1 cellular context compared by ENCODE assay signal in the genomic region with DNA sequence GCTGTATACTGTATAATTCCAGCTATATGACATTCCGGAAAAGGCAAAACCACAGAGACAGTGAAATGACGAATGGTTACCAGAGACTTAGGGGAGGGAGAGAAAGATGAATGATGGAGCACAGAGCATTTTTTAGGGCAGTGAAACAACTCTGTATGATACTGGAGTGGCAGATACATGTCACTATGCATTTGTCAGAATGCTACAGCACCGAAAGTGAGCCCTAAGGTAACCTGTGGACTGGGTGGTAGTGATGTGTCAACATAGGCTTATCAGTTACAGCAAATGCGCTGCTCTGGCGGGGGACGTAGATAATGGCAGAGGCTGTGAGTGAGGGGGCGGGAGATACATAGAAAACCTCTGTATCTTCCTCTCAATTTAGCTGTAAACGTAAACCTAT.
A peak's percentile ranks its signal among the peaks of the same experiment; 100 is the strongest.
TF ChIP-seq lines count a peak whose summit lies in the region.

No MANE protein-coding gene starts in this region.

TF ChIP-seq in K562, 482 proteins besides CTCF, POLR2A, EP300 and RAD21 (continued from another document and continues in another):
- no peak for TF ChIP-seq ZNF274 (IDR thresholded peaks at IDR 0.05; ENCODE audit: borderline replicate concordance, low read depth, low read length)
- peak; percentile 58 for TF ChIP-seq HDAC3 (IDR thresholded peaks at IDR 0.05; ENCODE audit: borderline replicate concordance, partially characterized antibody)
- no peak for TF ChIP-seq PTRF (tag; IDR thresholded peaks at IDR 0.05)
- TF ChIP-seq, protein P1, sequence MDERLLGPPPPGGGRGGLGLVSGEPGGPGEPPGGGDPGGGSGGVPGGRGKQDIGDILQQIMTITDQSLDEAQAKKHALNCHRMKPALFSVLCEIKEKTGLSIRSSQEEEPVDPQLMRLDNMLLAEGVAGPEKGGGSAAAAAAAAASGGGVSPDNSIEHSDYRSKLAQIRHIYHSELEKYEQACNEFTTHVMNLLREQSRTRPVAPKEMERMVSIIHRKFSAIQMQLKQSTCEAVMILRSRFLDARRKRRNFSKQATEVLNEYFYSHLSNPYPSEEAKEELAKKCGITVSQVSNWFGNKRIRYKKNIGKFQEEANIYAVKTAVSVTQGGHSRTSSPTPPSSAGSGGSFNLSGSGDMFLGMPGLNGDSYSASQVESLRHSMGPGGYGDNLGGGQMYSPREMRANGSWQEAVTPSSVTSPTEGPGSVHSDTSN (CRISPR knock-in tag; IDR thresholded peaks at IDR 0.05; ENCODE audit: low read depth): no peak
- TF ChIP-seq, protein P1 (tag; conservative IDR thresholded peaks at IDR 0.05; ENCODE audit: low read depth): peak; percentile 86
- no peak for TF ChIP-seq ZBTB1 (CRISPR knock-in tag; IDR thresholded peaks at IDR 0.05; ENCODE audit: borderline replicate concordance, low read depth)
- no peak for TF ChIP-seq HDAC6 (IDR thresholded peaks at IDR 0.05; ENCODE audit: low read depth, low read length)
- TF ChIP-seq, protein P2, sequence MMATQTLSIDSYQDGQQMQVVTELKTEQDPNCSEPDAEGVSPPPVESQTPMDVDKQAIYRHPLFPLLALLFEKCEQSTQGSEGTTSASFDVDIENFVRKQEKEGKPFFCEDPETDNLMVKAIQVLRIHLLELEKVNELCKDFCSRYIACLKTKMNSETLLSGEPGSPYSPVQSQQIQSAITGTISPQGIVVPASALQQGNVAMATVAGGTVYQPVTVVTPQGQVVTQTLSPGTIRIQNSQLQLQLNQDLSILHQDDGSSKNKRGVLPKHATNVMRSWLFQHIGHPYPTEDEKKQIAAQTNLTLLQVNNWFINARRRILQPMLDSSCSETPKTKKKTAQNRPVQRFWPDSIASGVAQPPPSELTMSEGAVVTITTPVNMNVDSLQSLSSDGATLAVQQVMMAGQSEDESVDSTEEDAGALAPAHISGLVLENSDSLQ (IDR thresholded peaks at IDR 0.05): peak; percentile 93
- TF ChIP-seq ZNF174 (CRISPR knock-in tag; IDR thresholded peaks at IDR 0.05): no peak
- TF ChIP-seq, protein P3, sequence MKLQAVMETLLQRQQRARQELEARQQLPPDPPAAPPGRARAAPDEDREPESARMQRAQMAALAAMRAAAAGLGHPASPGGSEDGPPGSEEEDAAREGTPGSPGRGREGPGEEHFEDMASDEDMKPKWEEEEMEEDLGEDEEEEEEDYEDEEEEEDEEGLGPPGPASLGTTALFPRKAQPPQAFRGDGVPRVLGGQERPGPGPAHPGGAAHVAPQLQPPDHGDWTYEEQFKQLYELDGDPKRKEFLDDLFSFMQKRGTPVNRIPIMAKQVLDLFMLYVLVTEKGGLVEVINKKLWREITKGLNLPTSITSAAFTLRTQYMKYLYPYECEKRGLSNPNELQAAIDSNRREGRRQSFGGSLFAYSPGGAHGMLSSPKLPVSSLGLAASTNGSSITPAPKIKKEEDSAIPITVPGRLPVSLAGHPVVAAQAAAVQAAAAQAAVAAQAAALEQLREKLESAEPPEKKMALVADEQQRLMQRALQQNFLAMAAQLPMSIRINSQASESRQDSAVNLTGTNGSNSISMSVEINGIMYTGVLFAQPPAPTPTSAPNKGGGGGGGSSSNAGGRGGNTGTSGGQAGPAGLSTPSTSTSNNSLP (IDR thresholded peaks at IDR 0.05; ENCODE audit: borderline replicate concordance, low read depth, low read length): peak; percentile 90; the same call in 1 of the 2 replicates
- TF ChIP-seq GTF2A2 (tag; IDR thresholded peaks at IDR 0.05): no peak
- no peak for TF ChIP-seq CHD2 (IDR thresholded peaks at IDR 0.05; ENCODE audit: low read depth, low read length)
- TF ChIP-seq FOXJ2 (tag; IDR thresholded peaks at IDR 0.05): no peak
- TF ChIP-seq, protein P4, sequence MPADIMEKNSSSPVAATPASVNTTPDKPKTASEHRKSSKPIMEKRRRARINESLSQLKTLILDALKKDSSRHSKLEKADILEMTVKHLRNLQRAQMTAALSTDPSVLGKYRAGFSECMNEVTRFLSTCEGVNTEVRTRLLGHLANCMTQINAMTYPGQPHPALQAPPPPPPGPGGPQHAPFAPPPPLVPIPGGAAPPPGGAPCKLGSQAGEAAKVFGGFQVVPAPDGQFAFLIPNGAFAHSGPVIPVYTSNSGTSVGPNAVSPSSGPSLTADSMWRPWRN (IDR thresholded peaks at IDR 0.05; ENCODE audit: low read depth): no peak
- no peak for TF ChIP-seq ARID4B (CRISPR knock-in tag; IDR thresholded peaks at IDR 0.05)
- no peak for TF ChIP-seq NFIX (CRISPR knock-in tag; IDR thresholded peaks at IDR 0.05; ENCODE audit: low read depth)
- peak; percentile 75 for TF ChIP-seq NUFIP1 (IDR thresholded peaks at IDR 0.05; ENCODE audit: partially characterized antibody)
- no peak for TF ChIP-seq PURB (CRISPR knock-in tag; IDR thresholded peaks at IDR 0.05; ENCODE audit: low read depth)
- TF ChIP-seq RBM34 (IDR thresholded peaks at IDR 0.05; ENCODE audit: borderline replicate concordance, insufficient read depth, low read length): no peak
- no peak for TF ChIP-seq CHD7 (IDR thresholded peaks at IDR 0.05; ENCODE audit: low read depth, low read length)
- TF ChIP-seq, protein P5, sequence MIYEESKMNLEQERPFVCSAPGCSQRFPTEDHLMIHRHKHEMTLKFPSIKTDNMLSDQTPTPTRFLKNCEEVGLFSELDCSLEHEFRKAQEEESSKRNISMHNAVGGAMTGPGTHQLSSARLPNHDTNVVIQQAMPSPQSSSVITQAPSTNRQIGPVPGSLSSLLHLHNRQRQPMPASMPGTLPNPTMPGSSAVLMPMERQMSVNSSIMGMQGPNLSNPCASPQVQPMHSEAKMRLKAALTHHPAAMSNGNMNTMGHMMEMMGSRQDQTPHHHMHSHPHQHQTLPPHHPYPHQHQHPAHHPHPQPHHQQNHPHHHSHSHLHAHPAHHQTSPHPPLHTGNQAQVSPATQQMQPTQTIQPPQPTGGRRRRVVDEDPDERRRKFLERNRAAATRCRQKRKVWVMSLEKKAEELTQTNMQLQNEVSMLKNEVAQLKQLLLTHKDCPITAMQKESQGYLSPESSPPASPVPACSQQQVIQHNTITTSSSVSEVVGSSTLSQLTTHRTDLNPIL (CRISPR knock-in tag; IDR thresholded peaks at IDR 0.05): no peak
- no peak for TF ChIP-seq E2F4 (CRISPR knock-in tag; IDR thresholded peaks at IDR 0.05; ENCODE audit: low read depth)
